In the genomic region with DNA sequence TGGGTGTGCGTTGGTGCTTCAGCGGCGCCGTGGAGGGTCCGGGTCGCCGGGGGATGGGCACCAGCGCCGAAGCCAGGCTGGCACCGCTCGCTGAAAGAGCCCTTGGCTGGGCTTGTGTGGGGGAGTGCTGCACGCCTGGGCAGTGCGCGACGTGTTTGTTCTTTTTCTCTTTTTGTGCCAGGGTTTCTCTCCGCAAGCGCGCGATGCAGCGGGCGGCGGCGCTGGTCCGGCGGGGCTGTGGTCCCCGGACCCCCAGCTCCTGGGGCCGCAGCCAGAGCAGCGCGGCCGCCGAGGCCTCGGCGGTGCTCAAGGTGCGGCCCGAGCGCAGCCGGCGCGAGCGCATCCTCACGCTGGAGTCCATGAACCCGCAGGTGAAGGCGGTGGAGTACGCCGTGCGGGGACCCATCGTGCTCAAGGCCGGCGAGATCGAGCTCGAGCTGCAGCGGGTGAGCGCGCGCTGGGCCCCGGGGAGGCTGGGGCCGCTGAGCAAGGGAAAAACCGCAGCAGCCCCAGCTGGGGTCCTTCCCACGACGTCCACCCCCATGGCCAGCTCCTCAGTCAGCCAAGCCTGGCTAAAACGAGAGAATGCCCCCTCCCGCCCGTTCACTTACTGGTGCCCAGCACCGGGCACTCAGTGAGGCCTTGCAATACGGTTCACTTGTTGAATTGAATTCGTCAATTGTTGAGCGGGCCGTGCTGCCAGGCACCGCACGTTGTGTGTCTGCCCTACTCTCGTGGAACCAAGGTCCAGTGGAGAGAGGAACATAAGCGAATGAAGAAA, we compare ENCODE assay signal across 1 cellular context.
A peak's percentile ranks its signal among the peaks of the same experiment; 100 is the strongest.
TF ChIP-seq lines count a peak whose summit lies in the region.

No MANE protein-coding gene starts in this region.

TF ChIP-seq in K562, 482 proteins besides CTCF, POLR2A, EP300 and RAD21:
- TF ChIP-seq LCOR (CRISPR knock-in tag; IDR thresholded peaks at IDR 0.05) (no peak), HNRNPLL (IDR thresholded peaks at IDR 0.05; ENCODE audit: low read depth, low read length, poor library complexity, severe bottlenecking) (peak; percentile 15), KDM2B (CRISPR knock-in tag; IDR thresholded peaks at IDR 0.05) (peak; percentile 20; the same call in 1 of the 2 replicates), RBBP5 (IDR thresholded peaks at IDR 0.05; ENCODE audit: borderline replicate concordance, insufficient read depth, low read length, poor library complexity, severe bottlenecking) (peak; percentile 17), MGA (IDR thresholded peaks at IDR 0.05) (0 out of 2 replicates have a peak, but pooled peaks have one; percentile 26)
- TF ChIP-seq, protein P1, sequence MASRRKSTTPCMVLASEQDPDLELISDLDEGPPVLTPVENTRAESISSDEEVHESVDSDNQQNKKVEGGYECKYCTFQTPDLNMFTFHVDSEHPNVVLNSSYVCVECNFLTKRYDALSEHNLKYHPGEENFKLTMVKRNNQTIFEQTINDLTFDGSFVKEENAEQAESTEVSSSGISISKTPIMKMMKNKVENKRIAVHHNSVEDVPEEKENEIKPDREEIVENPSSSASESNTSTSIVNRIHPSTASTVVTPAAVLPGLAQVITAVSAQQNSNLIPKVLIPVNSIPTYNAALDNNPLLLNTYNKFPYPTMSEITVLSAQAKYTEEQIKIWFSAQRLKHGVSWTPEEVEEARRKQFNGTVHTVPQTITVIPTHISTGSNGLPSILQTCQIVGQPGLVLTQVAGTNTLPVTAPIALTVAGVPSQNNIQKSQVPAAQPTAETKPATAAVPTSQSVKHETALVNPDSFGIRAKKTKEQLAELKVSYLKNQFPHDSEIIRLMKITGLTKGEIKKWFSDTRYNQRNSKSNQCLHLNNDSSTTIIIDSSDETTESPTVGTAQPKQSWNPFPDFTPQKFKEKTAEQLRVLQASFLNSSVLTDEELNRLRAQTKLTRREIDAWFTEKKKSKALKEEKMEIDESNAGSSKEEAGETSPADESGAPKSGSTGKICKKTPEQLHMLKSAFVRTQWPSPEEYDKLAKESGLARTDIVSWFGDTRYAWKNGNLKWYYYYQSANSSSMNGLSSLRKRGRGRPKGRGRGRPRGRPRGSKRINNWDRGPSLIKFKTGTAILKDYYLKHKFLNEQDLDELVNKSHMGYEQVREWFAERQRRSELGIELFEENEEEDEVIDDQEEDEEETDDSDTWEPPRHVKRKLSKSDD (conservative IDR thresholded peaks at IDR 0.05; ENCODE audit: low read length) = no peak
